Comparison of ENCODE assay signal across 8 cellular contexts in the genomic region with DNA sequence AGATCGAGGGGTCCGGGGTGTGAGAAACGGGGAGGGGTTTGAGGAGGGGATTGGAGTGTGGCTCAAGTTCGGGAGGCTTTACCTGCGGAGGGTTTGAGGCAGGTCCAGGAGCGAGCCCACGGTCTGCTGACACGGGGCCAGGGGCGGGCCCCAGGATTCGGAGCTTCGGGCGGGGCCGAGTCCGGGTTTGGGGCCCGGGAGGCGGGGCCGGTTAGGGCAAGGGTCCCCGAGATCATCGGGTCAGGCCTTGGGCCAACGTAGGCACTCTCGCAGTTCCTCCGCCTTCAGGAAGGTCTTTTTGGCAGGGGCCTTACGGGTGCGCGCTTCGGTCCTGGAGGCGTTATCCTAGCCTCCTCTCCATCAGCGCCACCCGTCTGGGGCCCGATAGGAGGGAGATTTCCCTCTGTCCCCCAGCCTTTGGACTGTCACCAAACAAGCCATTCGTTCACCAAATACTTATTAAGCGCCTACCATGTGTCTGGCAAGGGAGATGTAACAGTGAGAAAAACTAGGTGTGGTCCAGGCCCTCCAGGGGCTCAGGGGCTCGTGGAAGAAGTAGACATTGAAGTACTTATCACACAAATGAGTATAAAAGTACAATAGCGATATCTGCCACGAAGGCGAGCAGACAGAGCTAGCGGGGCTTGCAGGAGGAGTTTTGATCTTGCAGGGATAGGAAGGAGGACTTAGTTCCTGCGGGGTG.
DNase-seq lines count a peak whose midpoint lies in the region; ATAC-seq and TF ChIP-seq lines count a peak whose summit lies in the region.
"Not testable (repeated sequence)": the region's sequence is repeated elsewhere in the genome, so short reads cannot be mapped to it uniquely, and the experiment has no call there.

No MANE protein-coding gene starts in this region.

- H3K27me3 Mint-ChIP-seq in CD8-positive, alpha-beta memory T cell; activated CD4-positive, alpha-beta T cell treated with anti-CD3 and anti-CD28 coated beads for 36 hours; memory B cell; type B pancreatic cell: not testable (repeated sequence)

- H3K9me3 Mint-ChIP-seq in CD8-positive, alpha-beta memory T cell; activated CD4-positive, alpha-beta T cell treated with anti-CD3 and anti-CD28 coated beads for 36 hours (ENCODE audit: low read depth); memory B cell; type B pancreatic cell: not testable (repeated sequence)

- peak overlapping the region; percentile 73 for H3K27ac ChIP-seq in CD8-positive, alpha-beta memory T cell (ENCODE audit: low read depth, low read length)
- peak overlapping the region; percentile 22 to 79 (median 70) for H3K27ac ChIP-seq in body of pancreas
- peak overlapping the region; percentile 74 to 80 for H3K27ac ChIP-seq in prostate gland

- not testable (repeated sequence) for H3K36me3 Mint-ChIP-seq in CD8-positive, alpha-beta memory T cell; activated CD4-positive, alpha-beta T cell treated with anti-CD3 and anti-CD28 coated beads for 36 hours (ENCODE audit: low read depth); memory B cell; type B pancreatic cell

- peak overlapping the region; percentile 43 for H3K4me3 ChIP-seq in CD8-positive, alpha-beta memory T cell (ENCODE audit: low read length)
- H3K4me3 ChIP-seq in LNCaP clone FGC (ENCODE audit: low read depth, low read length) (peak overlapping the region; percentile 82), body of pancreas (peak overlapping the region; percentile 30 to 41), fibroblast of mammary gland (ENCODE audit: control insufficient read depth, low read depth, low read length) (peak overlapping the region; percentile 49), prostate gland (peak overlapping the region; percentile 64 to 68)

- H3K9me3 ChIP-seq in CD8-positive, alpha-beta memory T cell (ENCODE audit: low read length); body of pancreas; prostate gland: not testable (repeated sequence)

- WGBS in body of pancreas, 2 donors, result 5 to 12% methylated on average over 16 to 35 of the region's 38 CpGs
- WGBS in prostate gland, result 2% methylated on average over 37 of the region's 38 CpGs

- not testable (repeated sequence) for TF ChIP-seq CTCF in LNCaP clone FGC (IDR thresholded peaks at IDR 0.05; ENCODE audit: control insufficient read depth, extremely low read depth, insufficient read depth); body of pancreas (IDR thresholded peaks at IDR 0.05); fibroblast of mammary gland (conservative IDR thresholded peaks at IDR 0.05; ENCODE audit: control insufficient read depth, insufficient read depth, low read depth, low read length); prostate gland (IDR thresholded peaks at IDR 0.05); type B pancreatic cell (conservative IDR thresholded peaks at IDR 0.05)

- H3K27ac Mint-ChIP-seq in CD8-positive, alpha-beta memory T cell, result peak overlapping the region; percentile 87 to 99 (median 97)
- peak overlapping the region; percentile 83 for H3K27ac Mint-ChIP-seq in activated CD4-positive, alpha-beta T cell treated with anti-CD3 and anti-CD28 coated beads for 36 hours
- H3K27ac Mint-ChIP-seq in memory B cell, result peak overlapping the region; percentile 95
- H3K27ac Mint-ChIP-seq in type B pancreatic cell, result peak overlapping the region; percentile 96

- H3K27me3 ChIP-seq in CD8-positive, alpha-beta memory T cell (ENCODE audit: insufficient read depth, low read length, poor library complexity, severe bottlenecking); body of pancreas; prostate gland (replicated peaks; ENCODE audit: insufficient read depth): not testable (repeated sequence)

- peak in 1 of 5 donors; percentile 26 for DNase-seq in CD8-positive, alpha-beta memory T cell
- not testable (repeated sequence) for DNase-seq in LNCaP clone FGC (ENCODE audit: low read depth); activated CD4-positive, alpha-beta T cell treated with anti-CD3 and anti-CD28 coated beads for 36 hours; body of pancreas; fibroblast of mammary gland (ENCODE audit: low read depth); prostate gland (ENCODE audit: low spot score); type B pancreatic cell (ENCODE audit: extremely low spot score, unreplicated experiment)
- peak in 1 of 2 donors; percentile 22 for DNase-seq in memory B cell (ENCODE audit: low spot score in 2 of 2)

- intact Hi-C loops in activated CD4-positive, alpha-beta T cell treated with anti-CD3 and anti-CD28 coated beads for 36 hours (cut with DNase I, micrococcal nuclease), result loop anchor here (5.0 to 10.0 kb wide), 4 partner anchors 422 to 1714 kb away; partner anchors contain the start of genes HAUS3 (in 1 of the 2), LRPAP1 (in 1 of the 2), POLN (in 1 of the 2) and STX18 (in 1 of the 2)
- intact Hi-C loops in body of pancreas (cut with DNase I); prostate gland (cut with DNase I): not testable (repeated sequence)

- ATAC-seq in activated CD4-positive, alpha-beta T cell treated with anti-CD3 and anti-CD28 coated beads for 36 hours; body of pancreas; memory B cell (ENCODE audit: low read depth): not testable (repeated sequence)

- CTCF ChIA-PET in CD8-positive, alpha-beta memory T cell (lab: Charles Lee); activated CD4-positive, alpha-beta T cell treated with anti-CD3 and anti-CD28 coated beads for 36 hours (lab: Charles Lee): not testable (repeated sequence)

- H3K4me1 Mint-ChIP-seq in CD8-positive, alpha-beta memory T cell, result peaks cover 10 to 12% (median 12%) of the 10 kb centered on the region in 3 donors
- H3K4me1 Mint-ChIP-seq in activated CD4-positive, alpha-beta T cell treated with anti-CD3 and anti-CD28 coated beads for 36 hours, result peaks cover 16% of the 10 kb centered on the region
- H3K4me1 Mint-ChIP-seq in memory B cell; type B pancreatic cell (ENCODE audit: unreplicated experiment): not testable (repeated sequence)

- not testable (repeated sequence) for TF ChIP-seq POLR2A in body of pancreas (IDR thresholded peaks at IDR 0.05); prostate gland (IDR thresholded peaks at IDR 0.05)

- POLR2A ChIA-PET in CD8-positive, alpha-beta memory T cell (lab: Charles Lee), result not testable (repeated sequence)
- POLR2A ChIA-PET in activated CD4-positive, alpha-beta T cell treated with anti-CD3 and anti-CD28 coated beads for 36 hours (lab: Charles Lee), result interaction anchor here (0.8 kb wide), 1 partner anchor 80 kb away, joined by 4 read pairs; no protein-coding TSS in a partner anchor

- H3K4me1 ChIP-seq in CD8-positive, alpha-beta memory T cell (ENCODE audit: insufficient read depth, low read length); body of pancreas; prostate gland (replicated peaks): not testable (repeated sequence)

- H3K4me3 Mint-ChIP-seq in CD8-positive, alpha-beta memory T cell, result peak overlapping the region; percentile 87 to 99 (median 95)
- peak overlapping the region; percentile 92 for H3K4me3 Mint-ChIP-seq in activated CD4-positive, alpha-beta T cell treated with anti-CD3 and anti-CD28 coated beads for 36 hours
- H3K4me3 Mint-ChIP-seq in memory B cell, result peak overlapping the region; percentile 88
- peak overlapping the region; percentile 96 for H3K4me3 Mint-ChIP-seq in type B pancreatic cell

- H3K36me3 ChIP-seq in CD8-positive, alpha-beta memory T cell (ENCODE audit: insufficient read depth, low read length); body of pancreas (replicated peaks in 1 of 2; ENCODE audit: insufficient read depth in 1 of 2, low read depth in 2 of 2); prostate gland: not testable (repeated sequence)
